ENCODE assay signal across 12 cellular contexts in genomic region chr18:5066380-5066977, GRCh38.
DNase-seq lines count a peak whose midpoint lies in the region; ATAC-seq, FAIRE-seq and TF ChIP-seq lines count a peak whose summit lies in the region.
"Had no signal": no experiment of that assay in that cellular context is flagged by ENCODE, and none has a peak within 500 bp of the region (broad histone marks: within the 10 kb centered on the region; RNA-seq: fewer than 3 reads in every experiment).

No MANE protein-coding gene starts in this region.

- H3K27me3 ChIP-seq in GM12878 (replicated peaks in 1 of 2; ENCODE audit: control insufficient read depth in 2 of 2, insufficient read depth in 2 of 2, low read length in 1 of 2) (no peaks in the 10 kb centered on the region), tibial nerve (no peaks in the 10 kb centered on the region)

- TF ChIP-seq CTCF in GM12878 (IDR thresholded peaks at IDR 0.05 in 2 of 3, conservative IDR thresholded peaks at IDR 0.05 in 1 of 3; ENCODE audit: control insufficient read depth in 2 of 3, extremely low read depth in 1 of 3, insufficient read depth in 1 of 3, low read depth in 3 of 3, low read length in 3 of 3) (peak; percentile 20 to 50 (median 42); a peak in 5 of 6 replicates), tibial nerve (IDR thresholded peaks at IDR 0.05) (peak in 1 of 5 experiments; percentile 8)

- no peak overlapping the region for H3K4me3 ChIP-seq in GM12878
- H3K4me3 ChIP-seq in tibial nerve, result no peak overlapping the region

- no peaks in the 10 kb centered on the region for H3K9me3 Mint-ChIP-seq in activated T-cell treated with anti-CD3 and anti-CD28 coated beads, Interleukin-2, amount 50 U/mL, for 4 hours
- H3K9me3 Mint-ChIP-seq: immature natural killer cell had no signal

- H3K4me1 Mint-ChIP-seq in activated T-cell treated with anti-CD3 and anti-CD28 coated beads, Interleukin-2, amount 50 U/mL, for 4 hours (ENCODE audit: low read depth), result no peaks in the 10 kb centered on the region
- H3K4me1 Mint-ChIP-seq: immature natural killer cell had no signal

- RAD21 ChIA-PET in GM12878 (lab: Charles Lee; ENCODE audit: unreplicated experiment), result no interaction called here

- H3K4me1 ChIP-seq in GM12878 (ENCODE audit: control insufficient read depth, insufficient read depth, low read length) (no peaks in the 10 kb centered on the region), tibial nerve (no peaks in the 10 kb centered on the region)

- no peak for TF ChIP-seq EP300 in GM12878 (IDR thresholded peaks at IDR 0.05; ENCODE audit: borderline replicate concordance in 1 of 2, control insufficient read depth in 1 of 2, low read depth in 2 of 2, low read length in 2 of 2)
- no peak for TF ChIP-seq EP300 in tibial nerve (IDR thresholded peaks at IDR 0.05)

- WGBS in GM12878 (ENCODE audit: insufficient coverage, insufficient replicate concordance, low lambda C conversion rate, missing lambda C conversion rate), result 96% methylated on average over 2 of the region's 2 CpGs
- WGBS in tibial nerve, 2 donors, result 100% methylated on average over 2 of the region's 2 CpGs

- in situ Hi-C loops in GM12878 (cut with MboI), result no loop called here

- H3K79me2 ChIP-seq in GM12878 (ENCODE audit: control insufficient read depth, insufficient read depth, low read length), result no peaks in the 10 kb centered on the region

- no peaks in the 10 kb centered on the region for H3K36me3 Mint-ChIP-seq in activated T-cell treated with anti-CD3 and anti-CD28 coated beads, Interleukin-2, amount 50 U/mL, for 4 hours (ENCODE audit: insufficient read depth)
- H3K36me3 Mint-ChIP-seq: immature natural killer cell had no signal

- H3K27ac ChIP-seq in GM12878 (ENCODE audit: control insufficient read depth, insufficient read depth), result no peak overlapping the region
- H3K27ac ChIP-seq in tibial nerve, result no peak overlapping the region
- no peak overlapping the region for H3K27ac ChIP-seq in substantia nigra (ENCODE audit: low read depth, low read length, poor library complexity, severe bottlenecking)

- SMC1A ChIA-PET in GM12878 (lab: Charles Lee; ENCODE audit: uncharacterized antibody, unreplicated experiment), result interaction anchor here (0.7 kb wide), 1 partner anchor 622 kb away, joined by 3 read pairs; no protein-coding TSS in a partner anchor

- H3K36me3 ChIP-seq in GM12878 (ENCODE audit: control insufficient read depth in 2 of 2, insufficient read depth in 2 of 2, low read length in 1 of 2) (no peaks in the 10 kb centered on the region), tibial nerve (no peaks in the 10 kb centered on the region)

- no peak overlapping the region for H3K9ac ChIP-seq in GM12878 (ENCODE audit: control insufficient read depth, insufficient read depth, low read length)

- TF ChIP-seq POLR2A in GM12878 (IDR thresholded peaks at IDR 0.05; ENCODE audit: low read depth, low read length) (no peak), tibial nerve (IDR thresholded peaks at IDR 0.05) (no peak)

- no TSS peak for BruUV-seq in GM12878 (replicated peaks; lab: Mats Ljungman, UMichigan)

- intact Hi-C loops in GM12878 (cut with micrococcal nuclease; ENCODE audit: unreplicated experiment), result no loop called here

- no peak overlapping the region for H3K4me3 Mint-ChIP-seq in activated T-cell treated with anti-CD3 and anti-CD28 coated beads, Interleukin-2, amount 50 U/mL, for 4 hours
- H3K4me3 Mint-ChIP-seq: immature natural killer cell had no signal

- POLR2A ChIA-PET in GM12878 (lab: Charles Lee), result no interaction called here

- no peak overlapping the region for H3K4me2 ChIP-seq in GM12878 (ENCODE audit: control insufficient read depth, insufficient read depth)

- DNase-seq in activated T-cell treated with anti-CD3 and anti-CD28 coated beads for 24 hours (ENCODE audit: low read depth) (peak; percentile 9), GM12878 (ENCODE audit: low read depth, low spot score) (no peak), tibial nerve (ENCODE audit: low spot score in 2 of 2) (no peak), substantia nigra (lab: John Stamatoyannopoulos, UW) (no peak), HCEC 1CT (no peak)
- DNase-seq in activated T-cell treated with anti-CD3 and anti-CD28 coated beads, Interleukin-2, amount 50 U/mL, for 4 hours, result no peak
- peak; percentile 8 for DNase-seq in stimulated activated CD4-positive, alpha-beta T cell treated with anti-CD3 and anti-CD28 coated beads, Interleukin-4, amount 100 ng/mL, for 1 hour
- DNase-seq: C1 segment of cervical spinal cord, immature natural killer cell, NCI-H526 treated with DMSO at 0.1 percent for 48 hours had no signal

- H4K20me1 ChIP-seq in GM12878 (ENCODE audit: control insufficient read depth, insufficient read depth), result no peaks in the 10 kb centered on the region

- H3K27me3 Mint-ChIP-seq in activated T-cell treated with anti-CD3 and anti-CD28 coated beads, Interleukin-2, amount 50 U/mL, for 4 hours (ENCODE audit: low read depth), result peaks cover 2% of the 10 kb centered on the region

- CTCF ChIA-PET in GM12878 (lab: Yijun Ruan, JAX), result interaction anchor here (0.7 kb wide), 1 partner anchor 17 kb away, joined by 3 read pairs; no protein-coding TSS in a partner anchor

- H2AFZ ChIP-seq in GM12878 (ENCODE audit: control insufficient read depth, low read depth, low read length), result no peak overlapping the region

- ATAC-seq in activated T-cell treated with anti-CD3 and anti-CD28 coated beads, Interleukin-2, amount 50 U/mL, for 4 hours, result no peak
- peak; percentile 56 for ATAC-seq in HG03521 (IDR thresholded peaks at IDR 0.05; ENCODE audit: unreplicated experiment)
- ATAC-seq in GM12878, result peak; percentile 58

- TF ChIP-seq RAD21 in GM12878 (IDR thresholded peaks at IDR 0.05; ENCODE audit: insufficient read depth, low read depth, low read length), result no peak

- FAIRE-seq in GM12878 (lab: Jason Lieb, UNC), result no peak
- FAIRE-seq: colon had no signal

- H3K9me3 ChIP-seq in GM12878 (replicated peaks; ENCODE audit: control insufficient read depth, insufficient read depth, low read length) (no peaks in the 10 kb centered on the region), tibial nerve (no peaks in the 10 kb centered on the region)

TF ChIP-seq in GM12878, 131 proteins besides CTCF, POLR2A, EP300 and RAD21:
- TF ChIP-seq RCOR1 (conservative IDR thresholded peaks at IDR 0.05; ENCODE audit: low read depth, low read length) (no peak), ETV6 (conservative IDR thresholded peaks at IDR 0.05 in 1 of 2, IDR thresholded peaks at IDR 0.05 in 1 of 2; ENCODE audit: borderline replicate concordance in 1 of 2, low read depth in 1 of 2) (no peak), YY1 (IDR thresholded peaks at IDR 0.05; ENCODE audit: low read depth, low read length) (0 out of 2 replicates have a peak, but pooled peaks have one; percentile 32), BCL3 (IDR thresholded peaks at IDR 0.05; ENCODE audit: borderline replicate concordance, insufficient read depth, low read depth, low read length, poor library complexity, severe bottlenecking) (no peak), FOXM1 (IDR thresholded peaks at IDR 0.05; ENCODE audit: low read depth, low read length) (no peak), PAX5 (IDR thresholded peaks at IDR 0.05; ENCODE audit: borderline replicate concordance, low read depth, low read length) (no peak), WRNIP1 (IDR thresholded peaks at IDR 0.05; ENCODE audit: borderline replicate concordance, low read depth, low read length) (no peak)
TF ChIP-seq in GM12878: peak in this region for 1.

Comparison
In these comparisons a context has a peak if more than half of its experiments do, and no peak if none do; other contexts are left out.
1. DNase-seq: peak in activated T-cell treated with anti-CD3 and anti-CD28 coated beads for 24 hours (single experiment) and stimulated activated CD4-positive, alpha-beta T cell treated with anti-CD3 and anti-CD28 coated beads, Interleukin-4, amount 100 ng/mL, for 1 hour (single experiment); none in activated T-cell treated with anti-CD3 and anti-CD28 coated beads, Interleukin-2, amount 50 U/mL, for 4 hours (single experiment), GM12878 (single experiment), tibial nerve (0 of 2), substantia nigra (0 of 49) and HCEC 1CT (single experiment).
2. ATAC-seq: peak in HG03521 (single experiment) and GM12878 (single experiment); none in activated T-cell treated with anti-CD3 and anti-CD28 coated beads, Interleukin-2, amount 50 U/mL, for 4 hours (0 of 2).